Comparison of ENCODE assay signal across 11 cellular contexts in the genomic region with DNA sequence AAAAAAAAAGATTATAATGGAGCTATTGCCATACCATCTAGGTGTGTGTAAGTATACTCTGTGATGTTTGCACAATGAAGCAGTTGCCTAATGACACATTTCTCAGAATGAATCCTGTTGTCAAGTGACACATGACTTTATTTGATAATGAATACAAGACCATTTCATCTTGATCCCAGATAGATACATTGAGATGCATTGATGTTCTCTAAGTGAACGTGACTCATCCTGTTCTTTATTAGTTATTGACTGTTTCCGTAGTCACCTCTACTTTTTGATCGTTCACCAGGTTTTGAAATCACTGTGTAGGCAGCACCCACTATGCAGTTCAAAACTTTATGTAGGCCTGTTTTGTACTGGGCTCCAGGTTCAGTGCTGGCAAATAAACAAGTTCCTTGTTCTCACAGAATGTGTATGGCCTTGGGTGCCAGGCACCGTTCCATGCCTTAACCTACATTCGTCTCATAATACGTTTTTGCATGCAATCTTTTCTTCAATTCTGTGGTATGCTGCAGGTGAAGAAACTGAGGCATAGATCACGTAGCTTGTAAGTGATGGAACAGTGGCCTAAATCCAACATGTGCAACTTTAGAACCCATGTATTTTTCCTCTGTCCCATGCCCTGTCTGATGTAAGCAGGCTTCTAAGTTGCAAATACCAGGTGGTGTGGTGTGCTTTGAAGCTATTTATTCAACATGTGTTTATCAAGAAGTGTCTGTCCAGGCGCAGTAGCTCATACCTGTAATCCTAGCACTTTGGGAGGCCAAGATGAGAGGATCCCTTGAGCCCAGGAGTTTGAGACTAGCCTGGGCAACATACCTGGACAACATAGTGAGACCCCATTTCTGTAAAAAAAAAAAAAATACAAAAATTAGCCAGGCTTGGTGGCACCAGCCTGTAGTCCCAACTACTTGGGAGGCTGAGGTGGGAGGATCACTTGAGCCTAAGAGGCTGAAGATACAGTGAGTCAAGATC. TPM values are rescaled to one million over a fixed set of nuclear protein-coding genes. Genes with fewer than 3 reads are reported as not detected.
DNase-seq lines count a peak whose midpoint lies in the region; ATAC-seq and TF ChIP-seq lines count a peak whose summit lies in the region.
"Had no signal": no experiment of that assay in that cellular context is flagged by ENCODE, and none has a peak within 500 bp of the region (broad histone marks: within the 10 kb centered on the region; RNA-seq: fewer than 3 reads in every experiment).

No MANE protein-coding gene starts in this region.

- no peaks in the 10 kb centered on the region for H3K9me3 Mint-ChIP-seq in activated CD8-positive, alpha-beta memory T cell treated with anti-CD3 and anti-CD28 coated beads, Interleukin-2, amount 10 ng/mL, durations not matched to agents 7 days and 5 days (ENCODE audit: low read depth)
- H3K9me3 Mint-ChIP-seq in neural progenitor cell: no peaks in the 10 kb centered on the region

- peaks cover 100% of the 10 kb centered on the region for H3K79me2 ChIP-seq in neural progenitor cell (ENCODE audit: low read depth)

- peaks cover 33% of the 10 kb centered on the region for H3F3A ChIP-seq in neural progenitor cell (ENCODE audit: low read depth)

- H3K9me3 ChIP-seq in SK-N-MC (ENCODE audit: low read depth, low read length): no peaks in the 10 kb centered on the region
- no peaks in the 10 kb centered on the region for H3K9me3 ChIP-seq in neural progenitor cell (ENCODE audit: low read depth)
- H3K9me3 ChIP-seq: thoracic aorta had no signal

- peaks cover 33% of the 10 kb centered on the region for H3K36me3 Mint-ChIP-seq in activated CD8-positive, alpha-beta memory T cell treated with anti-CD3 and anti-CD28 coated beads, Interleukin-2, amount 10 ng/mL, durations not matched to agents 7 days and 5 days
- peaks cover 45% of the 10 kb centered on the region for H3K36me3 Mint-ChIP-seq in neural progenitor cell

- no peaks in the 10 kb centered on the region for H3K27me3 ChIP-seq in neural progenitor cell

- no peak for DNase-seq in activated CD8-positive, alpha-beta memory T cell treated with anti-CD3 and anti-CD28 coated beads, Interleukin-2, amount 10 ng/mL, durations not matched to agents 7 days and 5 days
- no peak for DNase-seq in activated CD8-positive, alpha-beta memory T cell treated with anti-CD3 and anti-CD28 coated beads, Interleukin-2, amount 50 U/mL, for 48 hours
- no peak for DNase-seq in SK-N-MC (ENCODE audit: low read depth, low spot score)
- peak; percentile 57 for DNase-seq in epithelial cell of esophagus (ENCODE audit: low read depth)
- no peak for DNase-seq in stimulated activated naive CD8-positive, alpha-beta T cell treated with anti-CD3 and anti-CD28 coated beads, Interleukin-15, Interleukin-2, amounts not matched to agents 100 U/mL and 50 U/mL, for 24 hours
- no peak for DNase-seq in amygdala (lab: John Stamatoyannopoulos, UW)
- no peak for DNase-seq in neural progenitor cell (ENCODE audit: low spot score)
- no peak for DNase-seq in SW 1271 (lab: John Stamatoyannopoulos, UW)
- DNase-seq: NCI-H1417 treated with DMSO at 0.1 percent for 48 hours, NCI-H69 had no signal

- H3K4me1 Mint-ChIP-seq in activated CD8-positive, alpha-beta memory T cell treated with anti-CD3 and anti-CD28 coated beads, Interleukin-2, amount 10 ng/mL, durations not matched to agents 7 days and 5 days: peaks cover 71% of the 10 kb centered on the region
- peaks cover 48% of the 10 kb centered on the region for H3K4me1 Mint-ChIP-seq in neural progenitor cell

- no peak overlapping the region for H3K4me3 Mint-ChIP-seq in activated CD8-positive, alpha-beta memory T cell treated with anti-CD3 and anti-CD28 coated beads, Interleukin-2, amount 10 ng/mL, durations not matched to agents 7 days and 5 days
- H3K4me3 Mint-ChIP-seq in neural progenitor cell: no peak overlapping the region

- peaks cover 97% of the 10 kb centered on the region for H4K20me1 ChIP-seq in neural progenitor cell (ENCODE audit: low read depth)

- CTCF ChIA-PET in activated CD8-positive, alpha-beta memory T cell treated with anti-CD3 and anti-CD28 coated beads, Interleukin-2, amount 10 ng/mL, durations not matched to agents 7 days and 5 days (lab: Charles Lee): interaction anchor here (1.1 to 2.0 kb wide), 5 partner anchors 9 to 97 kb away, joined by 4 to 5 read pairs (median 4); no protein-coding TSS in a partner anchor

- peak overlapping the region; percentile 0 for H3K27ac ChIP-seq in SK-N-MC
- H3K27ac ChIP-seq in neural progenitor cell: no peak overlapping the region
- H3K27ac ChIP-seq: thoracic aorta had no signal

- peaks cover 34% of the 10 kb centered on the region for H3K4me1 ChIP-seq in neural progenitor cell

- peak overlapping the region; percentile 41 for H3K27ac Mint-ChIP-seq in activated CD8-positive, alpha-beta memory T cell treated with anti-CD3 and anti-CD28 coated beads, Interleukin-2, amount 10 ng/mL, durations not matched to agents 7 days and 5 days
- no peak overlapping the region for H3K27ac Mint-ChIP-seq in neural progenitor cell

- H2AFZ ChIP-seq in neural progenitor cell (replicated peaks): no peak overlapping the region

- peaks cover 65% of the 10 kb centered on the region for H3K36me3 ChIP-seq in SK-N-MC (ENCODE audit: insufficient read depth, low read length)
- H3K36me3 ChIP-seq in neural progenitor cell: no peaks in the 10 kb centered on the region
- H3K36me3 ChIP-seq: thoracic aorta had no signal

- H3K4me3 ChIP-seq in SK-N-MC (no peak overlapping the region), epithelial cell of esophagus (ENCODE audit: low read length) (no peak overlapping the region), neural progenitor cell (no peak overlapping the region)
- H3K4me3 ChIP-seq: thoracic aorta had no signal

- no peaks in the 10 kb centered on the region for H3K27me3 Mint-ChIP-seq in activated CD8-positive, alpha-beta memory T cell treated with anti-CD3 and anti-CD28 coated beads, Interleukin-2, amount 10 ng/mL, durations not matched to agents 7 days and 5 days
- H3K27me3 Mint-ChIP-seq in neural progenitor cell (ENCODE audit: insufficient read depth, low read depth): peaks cover 2% of the 10 kb centered on the region

- ATAC-seq in activated CD8-positive, alpha-beta memory T cell treated with anti-CD3 and anti-CD28 coated beads, Interleukin-2, amount 10 ng/mL, durations not matched to agents 7 days and 5 days: peak; percentile 72
- ATAC-seq in stimulated activated naive CD8-positive, alpha-beta T cell treated with anti-CD3 and anti-CD28 coated beads, Interleukin-15, Interleukin-2, amounts not matched to agents 100 U/mL and 50 U/mL, for 24 hours: peak; percentile 92

- no peak overlapping the region for H3K9ac ChIP-seq in SK-N-MC (ENCODE audit: insufficient read length)
- no peak overlapping the region for H3K9ac ChIP-seq in neural progenitor cell

- no peak overlapping the region for H3K4me2 ChIP-seq in neural progenitor cell

- TF ChIP-seq CTCF in epithelial cell of esophagus (IDR thresholded peaks at IDR 0.05; ENCODE audit: insufficient read depth, low read depth, low read length, missing control alignments) (no peak), neural progenitor cell (IDR thresholded peaks at IDR 0.05) (no peak)

RNA-seq across cellular contexts. Expression of gene SREBF2, which starts 10.4 kb away (rescaled TPM):
- total RNA-seq in activated CD8-positive, alpha-beta memory T cell treated with anti-CD3 and anti-CD28 coated beads, Interleukin-2, amount 10 ng/mL, durations not matched to agents 7 days and 5 days: 100 to 1,000 TPM; 130 to 135 TPM
- 64.0 and 145 TPM in 2 replicates for total RNA-seq in neural progenitor cell (ENCODE audit: low replicate concordance)

RNA-seq across cellular contexts. Expression of gene CCDC134, which starts 42.8 kb away (rescaled TPM):
- total RNA-seq in activated CD8-positive, alpha-beta memory T cell treated with anti-CD3 and anti-CD28 coated beads, Interleukin-2, amount 10 ng/mL, durations not matched to agents 7 days and 5 days: 10 to 100 TPM; 25.3 to 27.9 TPM
- 8.8 and 19.7 TPM in 2 replicates for total RNA-seq in neural progenitor cell (ENCODE audit: low replicate concordance)
